Comparison of ENCODE assay signal across 26 cellular contexts in the genomic region with DNA sequence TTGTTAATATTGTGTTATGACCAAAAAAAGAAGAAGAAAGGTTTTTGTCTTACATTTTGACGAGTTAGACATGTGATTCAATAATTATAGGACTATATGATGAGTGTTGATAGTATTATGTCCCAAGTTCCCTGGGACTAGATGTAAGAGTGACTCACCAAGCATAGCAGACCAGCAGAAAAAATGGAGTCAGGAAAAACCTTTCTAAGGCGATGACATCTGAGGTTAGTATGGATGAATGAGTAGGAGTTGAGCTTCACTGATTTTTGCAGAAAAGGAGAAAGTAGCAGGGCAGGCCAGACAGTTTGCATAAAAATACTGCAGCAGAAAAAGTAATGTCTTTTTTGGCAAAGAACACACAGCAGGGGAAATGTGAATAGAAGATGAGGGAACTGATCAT.
A peak's percentile ranks its signal among the peaks of the same experiment; 100 is the strongest.
DNase-seq lines count a peak whose midpoint lies in the region; TF ChIP-seq lines count a peak whose summit lies in the region.
"Had no signal": no experiment of that assay in that cellular context is flagged by ENCODE, and none has a peak within 500 bp of the region (broad histone marks: within the 10 kb centered on the region; RNA-seq: fewer than 3 reads in every experiment).

No MANE protein-coding gene starts in this region.

- no peak overlapping the region for H2AFZ ChIP-seq in SK-N-SH (ENCODE audit: low read depth)
- H2AFZ ChIP-seq in hepatocyte, result no peak overlapping the region

- H4K20me1 ChIP-seq in SK-N-SH (ENCODE audit: insufficient read depth) (no peaks in the 10 kb centered on the region), hepatocyte (ENCODE audit: insufficient read depth, poor library complexity, severe bottlenecking) (no peaks in the 10 kb centered on the region)
- H4K20me1 ChIP-seq: BLaER1 treated with 17β-estradiol and CSF1 and Interleukin-3, amounts not matched to agents 10 nM and 100 nM had no signal

- H3K9me2 ChIP-seq in SK-N-SH (no peaks in the 10 kb centered on the region), hepatocyte (replicated peaks; ENCODE audit: insufficient read depth) (no peaks in the 10 kb centered on the region)

- H3K79me2 ChIP-seq in SK-N-SH (ENCODE audit: insufficient read depth) (no peaks in the 10 kb centered on the region), hepatocyte (no peaks in the 10 kb centered on the region)

- CTCF ChIA-PET in SK-N-SH (lab: Yijun Ruan, JAX), result no interaction called here
- CTCF ChIA-PET in Calu3 (lab: Charles Lee), result no interaction called here

- intact Hi-C loops in Calu3 (cut with micrococcal nuclease; ENCODE audit: unreplicated experiment), result no loop called here

- H3K36me3 ChIP-seq in SK-N-SH (replicated peaks in 1 of 2; ENCODE audit: control insufficient read depth in 1 of 2, insufficient read depth in 2 of 2, low read length in 1 of 2), result no peaks in the 10 kb centered on the region
- no peaks in the 10 kb centered on the region for H3K36me3 ChIP-seq in hepatocyte (replicated peaks; ENCODE audit: insufficient read depth, low read depth)
- H3K36me3 ChIP-seq: ascending aorta; BLaER1 treated with 17β-estradiol and CSF1 and Interleukin-3, amounts not matched to agents 10 nM and 100 nM; HAP-1; ovary; right atrium auricular region; spleen had no signal

- H3K36me3 Mint-ChIP-seq in T-helper 2 cell treated with Interferon-gamma antibody and Interleukin-4, amounts not matched to agents 5 μg/mL and 100 μg/mL, for 36 hours (ENCODE audit: low read depth), result no peaks in the 10 kb centered on the region
- no peaks in the 10 kb centered on the region for H3K36me3 Mint-ChIP-seq in Calu3 (ENCODE audit: insufficient read depth, unreplicated experiment)
- H3K36me3 Mint-ChIP-seq: activated naive CD8-positive, alpha-beta T cell treated with anti-CD3 and anti-CD28 coated beads for 36 hours; type B pancreatic cell had no signal

- no peak overlapping the region for H3K4me3 Mint-ChIP-seq in T-helper 2 cell treated with Interferon-gamma antibody and Interleukin-4, amounts not matched to agents 5 μg/mL and 100 μg/mL, for 36 hours
- no peak overlapping the region for H3K4me3 Mint-ChIP-seq in Calu3 (ENCODE audit: low read depth, unreplicated experiment)
- H3K4me3 Mint-ChIP-seq: activated CD8-positive, alpha-beta T cell treated with anti-CD3 and anti-CD28 coated beads for 36 hours; activated naive CD8-positive, alpha-beta T cell treated with anti-CD3 and anti-CD28 coated beads for 36 hours; nephron progenitor cell; T-helper 1 cell treated with Interleukin-12 subunit alpha and Interleukin-12 subunit beta and Interleukin-4 antibody, amounts not matched to agents 30 μg/mL and 1 μg/mL, for 36 hours; type B pancreatic cell had no signal

- no peak overlapping the region for H3K4me2 ChIP-seq in SK-N-SH
- H3K4me2 ChIP-seq in hepatocyte, result no peak overlapping the region
- H3K4me2 ChIP-seq: BLaER1 treated with 17β-estradiol and CSF1 and Interleukin-3, amounts not matched to agents 10 nM and 100 nM had no signal

- peaks cover 34% of the 10 kb centered on the region for H3K9me3 Mint-ChIP-seq in T-helper 2 cell treated with Interferon-gamma antibody and Interleukin-4, amounts not matched to agents 5 μg/mL and 100 μg/mL, for 36 hours
- peaks cover 2% of the 10 kb centered on the region for H3K9me3 Mint-ChIP-seq in Calu3 (ENCODE audit: low read depth, unreplicated experiment)
- H3K9me3 Mint-ChIP-seq: type B pancreatic cell had no signal

- H3K4me1 ChIP-seq in SK-N-SH (ENCODE audit: control insufficient read depth in 1 of 2, insufficient read depth in 2 of 2, low read depth in 1 of 2, low read length in 1 of 2) (no peaks in the 10 kb centered on the region; a peak in 2 of 4 replicates), hepatocyte (ENCODE audit: insufficient read depth) (no peaks in the 10 kb centered on the region)
- H3K4me1 ChIP-seq: ascending aorta; BLaER1 treated with 17β-estradiol and CSF1 and Interleukin-3, amounts not matched to agents 10 nM and 100 nM; HAP-1; right atrium auricular region; spleen had no signal

- BruUV-seq in Calu3 (replicated peaks; lab: Mats Ljungman, UMichigan), result no TSS peak

- no peaks in the 10 kb centered on the region for H3K27me3 Mint-ChIP-seq in T-helper 2 cell treated with Interferon-gamma antibody and Interleukin-4, amounts not matched to agents 5 μg/mL and 100 μg/mL, for 36 hours (ENCODE audit: low read depth)
- H3K27me3 Mint-ChIP-seq in Calu3 (ENCODE audit: unreplicated experiment), result no peaks in the 10 kb centered on the region
- H3K27me3 Mint-ChIP-seq: activated CD8-positive, alpha-beta T cell treated with anti-CD3 and anti-CD28 coated beads for 36 hours; activated naive CD8-positive, alpha-beta T cell treated with anti-CD3 and anti-CD28 coated beads for 36 hours; type B pancreatic cell had no signal

- no peak for TF ChIP-seq EP300 in SK-N-SH (IDR thresholded peaks at IDR 0.05; ENCODE audit: borderline replicate concordance in 1 of 2, low read depth in 1 of 2, low read length in 1 of 2)

- H3K9ac ChIP-seq in SK-N-SH, result no peak overlapping the region
- H3K9ac ChIP-seq: BLaER1 treated with 17β-estradiol and CSF1 and Interleukin-3, amounts not matched to agents 10 nM and 100 nM had no signal

- H3K27ac Mint-ChIP-seq in T-helper 2 cell treated with Interferon-gamma antibody and Interleukin-4, amounts not matched to agents 5 μg/mL and 100 μg/mL, for 36 hours, result no peak overlapping the region
- no peak overlapping the region for H3K27ac Mint-ChIP-seq in Calu3 (ENCODE audit: unreplicated experiment)
- H3K27ac Mint-ChIP-seq: activated CD8-positive, alpha-beta T cell treated with anti-CD3 and anti-CD28 coated beads for 36 hours; activated naive CD8-positive, alpha-beta T cell treated with anti-CD3 and anti-CD28 coated beads for 36 hours; activated T-helper 2 cell treated with anti-CD3 and anti-CD28 coated beads, Interferon-gamma antibody, Interleukin-2, Interleukin-4, amounts not matched to agents 10 μg/mL and 5 μg/mL and 100 μg/mL, durations not matched to agents 14 hours and 24 hours and 36 hours; nephron progenitor cell; T-helper 1 cell treated with Interleukin-12 subunit alpha and Interleukin-12 subunit beta and Interleukin-4 antibody, amounts not matched to agents 30 μg/mL and 1 μg/mL, for 36 hours; type B pancreatic cell had no signal

- no peaks in the 10 kb centered on the region for H3K4me1 Mint-ChIP-seq in T-helper 2 cell treated with Interferon-gamma antibody and Interleukin-4, amounts not matched to agents 5 μg/mL and 100 μg/mL, for 36 hours (ENCODE audit: low read depth)
- H3K4me1 Mint-ChIP-seq in Calu3 (ENCODE audit: low read depth, unreplicated experiment), result no peaks in the 10 kb centered on the region
- H3K4me1 Mint-ChIP-seq: activated naive CD8-positive, alpha-beta T cell treated with anti-CD3 and anti-CD28 coated beads for 36 hours; nephron progenitor cell had no signal

- H3K27me3 ChIP-seq in SK-N-SH (ENCODE audit: insufficient read depth), result no peaks in the 10 kb centered on the region
- no peaks in the 10 kb centered on the region for H3K27me3 ChIP-seq in hepatocyte
- H3K27me3 ChIP-seq: ascending aorta; BLaER1 treated with 17β-estradiol and CSF1 and Interleukin-3, amounts not matched to agents 10 nM and 100 nM; ovary; right atrium auricular region; spleen had no signal

- TF ChIP-seq CTCF in AG10803 (conservative IDR thresholded peaks at IDR 0.05; ENCODE audit: low read length), result no peak
- TF ChIP-seq CTCF in SK-N-SH (IDR thresholded peaks at IDR 0.05), result no peak
- TF ChIP-seq CTCF in choroid plexus epithelial cell (conservative IDR thresholded peaks at IDR 0.05; ENCODE audit: low read depth, low read length), result no peak
- no peak for TF ChIP-seq CTCF in hepatocyte (IDR thresholded peaks at IDR 0.05; ENCODE audit: poor library complexity)
- no peak for TF ChIP-seq CTCF in Calu3 (IDR thresholded peaks at IDR 0.05; ENCODE audit: unreplicated experiment)

- no peaks in the 10 kb centered on the region for H3F3A ChIP-seq in SK-N-SH (replicated peaks; ENCODE audit: insufficient read depth)

- no peak for TF ChIP-seq RAD21 in SK-N-SH (IDR thresholded peaks at IDR 0.05; ENCODE audit: low read length)

- H3K27ac ChIP-seq in SK-N-SH (ENCODE audit: low read depth in 2 of 2, low read length in 1 of 2) (no peak overlapping the region), hepatocyte (no peak overlapping the region)
- H3K27ac ChIP-seq: ascending aorta; BLaER1 treated with 17β-estradiol and CSF1 and Interleukin-3, amounts not matched to agents 10 nM and 100 nM; ovary; right atrium auricular region; spleen had no signal

- WGBS in SK-N-SH (ENCODE audit: low lambda C conversion rate), result 65% methylated on average over 2 of the region's 2 CpGs
- whole genome bisulfite sequencing in hepatocyte (ENCODE audit: low lambda C conversion rate, missing lambda C conversion rate), result 80% methylated on average over 2 of the region's 2 CpGs

- POLR2A ChIA-PET in SK-N-SH (lab: Yijun Ruan, JAX), result no interaction called here

- peak; percentile 9 for DNase-seq in AG10803 (ENCODE audit: low read depth)
- no peak for DNase-seq in SK-N-SH
- DNase-seq in choroid plexus epithelial cell (ENCODE audit: low read depth), result peak; percentile 69
- DNase-seq in kidney tubule cell (ENCODE audit: low spot score), result peak; percentile 71
- DNase-seq in hepatocyte (ENCODE audit: low spot score), result no peak
- DNase-seq in T-helper 2 cell treated with Interferon-gamma antibody and Interleukin-4, amounts not matched to agents 5 μg/mL and 100 μg/mL, for 36 hours (ENCODE audit: low spot score), result no peak
- DNase-seq in cortex of kidney (lab: John Stamatoyannopoulos, UW), result no peak
- DNase-seq in Calu3, result no peak
- DNase-seq: activated CD8-positive, alpha-beta T cell treated with anti-CD3 and anti-CD28 coated beads for 36 hours; activated naive CD8-positive, alpha-beta T cell treated with anti-CD3 and anti-CD28 coated beads for 36 hours; effector memory CD4-positive, alpha-beta T cell; GF-D8; kidney; mucosa of descending colon; NCI-H2029 treated with DMSO at 0.1 percent for 48 hours; NCI-H82; nephron progenitor cell; ovary; spleen had no signal

- H3K4me3 ChIP-seq in AG10803 (ENCODE audit: low read length) (no peak overlapping the region), SK-N-SH (ENCODE audit: low read depth in 2 of 2, low read length in 1 of 2) (no peak overlapping the region; a peak in 1 of 4 replicates), choroid plexus epithelial cell (ENCODE audit: low read depth, low read length) (no peak overlapping the region), hepatocyte (no peak overlapping the region)
- H3K4me3 ChIP-seq: ascending aorta; BLaER1 treated with 17β-estradiol and CSF1 and Interleukin-3, amounts not matched to agents 10 nM and 100 nM; HAP-1; mucosa of descending colon; ovary; right atrium auricular region; spleen had no signal

- H3K9me3 ChIP-seq in SK-N-SH, result no peaks in the 10 kb centered on the region
- H3K9me3 ChIP-seq in hepatocyte (ENCODE audit: low read depth), result no peaks in the 10 kb centered on the region
- H3K9me3 ChIP-seq: ascending aorta, HAP-1, ovary, right atrium auricular region had no signal

TF ChIP-seq in SK-N-SH, 30 proteins besides CTCF, POLR2A, EP300 and RAD21:
- 0 out of 2 replicates have a peak, but pooled peaks have one; percentile 9 for TF ChIP-seq JUND (IDR thresholded peaks at IDR 0.05)
- no peak for TF ChIP-seq ELF1 (IDR thresholded peaks at IDR 0.05)

Comparison
In these comparisons a context has a peak if more than half of its experiments do, and no peak if none do; other contexts are left out.
1. DNase-seq: peak in AG10803 (single experiment), choroid plexus epithelial cell (single experiment) and kidney tubule cell (single experiment); none in SK-N-SH (single experiment), hepatocyte (single experiment), T-helper 2 cell treated with Interferon-gamma antibody and Interleukin-4, amounts not matched to agents 5 μg/mL and 100 μg/mL, for 36 hours (single experiment), cortex of kidney (single experiment) and Calu3 (single experiment).